ENCODE assay signal across 3 cellular contexts in genomic region chr1:42730002-42730401, GRCh38.
TF ChIP-seq lines count a peak whose summit lies in the region.

No MANE protein-coding gene starts in this region.

TF ChIP-seq in SK-N-SH, 30 proteins besides CTCF, POLR2A, EP300 and RAD21:
- TF ChIP-seq EZH2phosphoT487 (IDR thresholded peaks at IDR 0.05; ENCODE audit: borderline replicate concordance, low read depth) (no peak), ELF1 (IDR thresholded peaks at IDR 0.05) (no peak), RFX5 (IDR thresholded peaks at IDR 0.05; ENCODE audit: low read length) (peak; percentile 73)

TF ChIP-seq in SK-N-SH treated with all-trans-retinoic acid at 6 μM for 48 hours, 23 proteins besides CTCF, POLR2A, EP300 and RAD21:
- TF ChIP-seq POU6F1 (CRISPR knock-in tag; IDR thresholded peaks at IDR 0.05; ENCODE audit: borderline replicate concordance, low read depth) (no peak), ZNF8 (CRISPR knock-in tag; IDR thresholded peaks at IDR 0.05) (no peak), TOX (CRISPR knock-in tag; IDR thresholded peaks at IDR 0.05; ENCODE audit: borderline replicate concordance) (no peak), BACH2 (CRISPR knock-in tag; IDR thresholded peaks at IDR 0.05; ENCODE audit: borderline replicate concordance) (no peak), ZNF565 (CRISPR knock-in tag; conservative IDR thresholded peaks at IDR 0.05; ENCODE audit: low read depth) (no peak), CSRNP3 (CRISPR knock-in tag; IDR thresholded peaks at IDR 0.05) (no peak), GLIS3 (CRISPR knock-in tag; IDR thresholded peaks at IDR 0.05) (no peak), TSHZ2 (CRISPR knock-in tag; IDR thresholded peaks at IDR 0.05) (no peak), CSDC2 (CRISPR knock-in tag; IDR thresholded peaks at IDR 0.05) (no peak), ZFP3 (CRISPR knock-in tag; IDR thresholded peaks at IDR 0.05) (no peak), RARB (CRISPR knock-in tag; IDR thresholded peaks at IDR 0.05) (no peak)

TF ChIP-seq in K562, 482 proteins besides CTCF, POLR2A, EP300 and RAD21 (continues in another document):
- no peak for TF ChIP-seq ZNF165 (CRISPR knock-in tag; IDR thresholded peaks at IDR 0.05; ENCODE audit: borderline replicate concordance)
- no peak for TF ChIP-seq NCOR1 (IDR thresholded peaks at IDR 0.05)
- TF ChIP-seq ARID1B (IDR thresholded peaks at IDR 0.05), result no peak
- no peak for TF ChIP-seq ZBTB40 (IDR thresholded peaks at IDR 0.05)
- TF ChIP-seq ZBTB40 (CRISPR knock-in tag; IDR thresholded peaks at IDR 0.05), result no peak
- no peak for TF ChIP-seq ZNF79 (CRISPR knock-in tag; IDR thresholded peaks at IDR 0.05; ENCODE audit: low read depth)
- TF ChIP-seq CEBPB (tag; IDR thresholded peaks at IDR 0.05), result no peak
- no peak for TF ChIP-seq HMG20A (CRISPR knock-in tag; conservative IDR thresholded peaks at IDR 0.05)
- no peak for TF ChIP-seq ILF3 (IDR thresholded peaks at IDR 0.05; ENCODE audit: borderline replicate concordance)
- TF ChIP-seq JUND (IDR thresholded peaks at IDR 0.05; ENCODE audit: borderline replicate concordance, low read depth, low read length), result 0 out of 2 replicates have a peak, but pooled peaks have one; percentile 29
- TF ChIP-seq JUND (tag; IDR thresholded peaks at IDR 0.05; ENCODE audit: borderline replicate concordance, low read depth, low read length), result no peak
- no peak for TF ChIP-seq RBBP5 (IDR thresholded peaks at IDR 0.05; ENCODE audit: borderline replicate concordance, insufficient read depth, low read length, poor library complexity, severe bottlenecking)
- TF ChIP-seq HINFP (tag; conservative IDR thresholded peaks at IDR 0.05; ENCODE audit: low read depth), result no peak
- no peak for TF ChIP-seq PURB (CRISPR knock-in tag; IDR thresholded peaks at IDR 0.05; ENCODE audit: low read depth)
- peak in 1 of 2 experiments; percentile 34 for TF ChIP-seq E2F6 (IDR thresholded peaks at IDR 0.05; ENCODE audit: borderline replicate concordance in 1 of 2, extremely low read depth in 1 of 2, insufficient read depth in 1 of 2, insufficient read length in 1 of 2, low read depth in 1 of 2, low read length in 1 of 2, poor library complexity in 1 of 2, severe bottlenecking in 1 of 2)
- TF ChIP-seq RCOR1 (IDR thresholded peaks at IDR 0.05; ENCODE audit: borderline replicate concordance in 1 of 2, low read depth in 2 of 2, low read length in 2 of 2), result no peak
- no peak for TF ChIP-seq FOXJ2 (tag; IDR thresholded peaks at IDR 0.05)
- peak; percentile 39 for TF ChIP-seq CTCFL (IDR thresholded peaks at IDR 0.05; ENCODE audit: borderline replicate concordance, insufficient read depth, low read depth, low read length, poor library complexity, severe bottlenecking)
- no peak for TF ChIP-seq BHLHE40 (IDR thresholded peaks at IDR 0.05; ENCODE audit: low read length)
- TF ChIP-seq HBP1 (CRISPR knock-in tag; IDR thresholded peaks at IDR 0.05), result no peak
- TF ChIP-seq ZNF277 (CRISPR knock-in tag; IDR thresholded peaks at IDR 0.05; ENCODE audit: borderline replicate concordance), result no peak
- TF ChIP-seq USF1 (CRISPR knock-in tag; IDR thresholded peaks at IDR 0.05), result 0 out of 2 replicates have a peak, but pooled peaks have one; percentile 28
- peak; percentile 26; the same call in 1 of the 2 replicates for TF ChIP-seq SMC3 (conservative IDR thresholded peaks at IDR 0.05; ENCODE audit: insufficient read depth, low read depth, low read length)
- TF ChIP-seq MXD1 (CRISPR knock-in tag; IDR thresholded peaks at IDR 0.05; ENCODE audit: borderline replicate concordance, poor library complexity, severe bottlenecking), result no peak
- no peak for TF ChIP-seq ATF1 (CRISPR knock-in tag; IDR thresholded peaks at IDR 0.05)
- 0 out of 2 replicates have a peak, but pooled peaks have one; percentile 26 for TF ChIP-seq ATF1 (tag; IDR thresholded peaks at IDR 0.05)
- TF ChIP-seq CSDE1 (IDR thresholded peaks at IDR 0.05), result no peak
- TF ChIP-seq HMGXB4 (CRISPR knock-in tag; IDR thresholded peaks at IDR 0.05), result no peak
- no peak for TF ChIP-seq ZNF311 (CRISPR knock-in tag; IDR thresholded peaks at IDR 0.05)
- TF ChIP-seq POLR2B (IDR thresholded peaks at IDR 0.05; ENCODE audit: low read depth, partially characterized antibody), result no peak
